In the genomic region with DNA sequence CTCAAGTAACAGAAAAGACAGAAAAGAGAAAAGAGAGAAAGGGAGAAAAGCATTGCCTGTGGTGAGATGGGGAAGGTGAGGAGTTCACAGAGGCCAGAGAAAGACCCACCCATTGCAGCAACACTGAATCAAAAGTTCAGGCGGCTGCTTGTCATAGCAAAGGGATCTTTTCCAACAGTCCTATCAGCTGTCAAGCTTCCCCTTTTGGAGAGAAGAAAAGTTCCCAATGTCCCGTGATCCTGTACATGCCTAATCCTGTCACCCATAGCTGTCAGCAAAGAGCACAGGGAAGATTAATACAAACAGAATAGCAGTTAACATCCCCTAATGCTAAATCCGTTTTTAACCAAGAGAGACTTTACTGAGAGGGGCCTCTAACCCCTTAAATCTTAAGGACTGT, we compare ENCODE assay signal across 22 cellular contexts. TPM values are rescaled to one million over a fixed set of nuclear protein-coding genes. Genes with fewer than 3 reads are reported as not detected.
A peak's percentile ranks its signal among the peaks of the same experiment; 100 is the strongest.
DNase-seq lines count a peak whose midpoint lies in the region; ATAC-seq, FAIRE-seq and TF ChIP-seq lines count a peak whose summit lies in the region.
"Had no signal": no experiment of that assay in that cellular context is flagged by ENCODE, and none has a peak within 500 bp of the region (broad histone marks: within the 10 kb centered on the region; RNA-seq: fewer than 3 reads in every experiment).

No MANE protein-coding gene starts in this region.

- H3K4me3 ChIP-seq in left ventricle myocardium inferior (no peak overlapping the region), bronchial epithelial cell (ENCODE audit: low read depth, low read length) (no peak overlapping the region), BE2C (ENCODE audit: low read depth, low read length) (no peak overlapping the region)
- H3K4me3 ChIP-seq in naive thymus-derived CD4-positive, alpha-beta T cell (ENCODE audit: low read length), result no peak overlapping the region
- H3K4me3 ChIP-seq: BLaER1 treated with 17β-estradiol and CSF1 and Interleukin-3, amounts not matched to agents 10 nM and 100 nM had no signal

- peaks cover 5 to 10% (median 7%) of the 10 kb centered on the region in 7 donors for H3K4me1 Mint-ChIP-seq in naive thymus-derived CD4-positive, alpha-beta T cell

- ATAC-seq in left ventricle myocardium superior, result peak; percentile 45
- ATAC-seq in naive thymus-derived CD4-positive, alpha-beta T cell, result no peak
- ATAC-seq: CD8-positive, alpha-beta T cell; HCT116 had no signal

- H3K4me3 Mint-ChIP-seq in naive thymus-derived CD4-positive, alpha-beta T cell, result no peak overlapping the region
- H3K4me3 Mint-ChIP-seq: CD8-positive, alpha-beta T cell; HFFc6 had no signal

- H3K27ac Mint-ChIP-seq in naive thymus-derived CD4-positive, alpha-beta T cell, result no peak overlapping the region
- H3K27ac Mint-ChIP-seq: CD8-positive, alpha-beta T cell; HFFc6 had no signal

- H3K27me3 ChIP-seq in left ventricle myocardium inferior (ENCODE audit: low read depth) (no peaks in the 10 kb centered on the region), bronchial epithelial cell (ENCODE audit: control insufficient read depth, insufficient read depth, low read length) (no peaks in the 10 kb centered on the region), BE2C (no peaks in the 10 kb centered on the region)
- no peaks in the 10 kb centered on the region for H3K27me3 ChIP-seq in naive thymus-derived CD4-positive, alpha-beta T cell (ENCODE audit: control insufficient read depth in 2 of 2, insufficient read depth in 2 of 2, low read length in 2 of 2)
- H3K27me3 ChIP-seq: BLaER1 treated with 17β-estradiol and CSF1 and Interleukin-3, amounts not matched to agents 10 nM and 100 nM had no signal

- peaks cover 0 to 6% (median 0%) of the 10 kb centered on the region in 5 donors for H3K27me3 Mint-ChIP-seq in naive thymus-derived CD4-positive, alpha-beta T cell

- CTCF ChIA-PET in naive thymus-derived CD4-positive, alpha-beta T cell (lab: Charles Lee), result no interaction called here

- H3K9me3 ChIP-seq in left ventricle myocardium inferior (replicated peaks), result peaks cover 4% of the 10 kb centered on the region
- H3K9me3 ChIP-seq in BE2C, result no peaks in the 10 kb centered on the region
- H3K9me3 ChIP-seq in naive thymus-derived CD4-positive, alpha-beta T cell (ENCODE audit: control insufficient read depth in 2 of 3, low read length in 3 of 3), result no peaks in the 10 kb centered on the region

- peak; percentile 77 for FAIRE-seq in bronchial epithelial cell (lab: Jason Lieb, UNC)

- H3K4me1 ChIP-seq in left ventricle myocardium inferior (no peaks in the 10 kb centered on the region), BE2C (no peaks in the 10 kb centered on the region)
- H3K4me1 ChIP-seq in naive thymus-derived CD4-positive, alpha-beta T cell (ENCODE audit: control insufficient read depth in 2 of 2, insufficient read depth in 2 of 2, low read length in 2 of 2), result peaks cover 2 to 4% of the 10 kb centered on the region in 2 donors

- H3K27ac ChIP-seq in left ventricle myocardium inferior (replicated peaks), result no peak overlapping the region
- H3K27ac ChIP-seq in naive thymus-derived CD4-positive, alpha-beta T cell (ENCODE audit: low read depth, low read length), result no peak overlapping the region
- H3K27ac ChIP-seq: BLaER1 treated with 17β-estradiol and CSF1 and Interleukin-3, amounts not matched to agents 10 nM and 100 nM; HL-60 had no signal

- TF ChIP-seq CTCF in left ventricle myocardium inferior (IDR thresholded peaks at IDR 0.05; ENCODE audit: borderline replicate concordance), result no peak
- no peak for TF ChIP-seq CTCF in bronchial epithelial cell (IDR thresholded peaks at IDR 0.05; ENCODE audit: insufficient read depth, low read length, severe bottlenecking)
- TF ChIP-seq CTCF in BE2C (IDR thresholded peaks at IDR 0.05; ENCODE audit: low read depth, low read length), result no peak

- H3K36me3 ChIP-seq in left ventricle myocardium inferior (no peaks in the 10 kb centered on the region), bronchial epithelial cell (ENCODE audit: control insufficient read depth, insufficient read depth, low read length) (no peaks in the 10 kb centered on the region), BE2C (no peaks in the 10 kb centered on the region)
- no peaks in the 10 kb centered on the region for H3K36me3 ChIP-seq in naive thymus-derived CD4-positive, alpha-beta T cell (ENCODE audit: control insufficient read depth in 2 of 3, insufficient read depth in 3 of 3, low read length in 3 of 3)

- intact Hi-C loops in left ventricle myocardium superior (cut with micrococcal nuclease) (no loop called here), left ventricle myocardium inferior (cut with micrococcal nuclease) (no loop called here)
- intact Hi-C loops in naive thymus-derived CD4-positive, alpha-beta T cell (cut with micrococcal nuclease), result no loop called here

- POLR2A ChIA-PET in naive thymus-derived CD4-positive, alpha-beta T cell (lab: Charles Lee), result no interaction called here

- DNase-seq in NOMO-1 treated with DMSO at 0.1 percent for 48 hours (lab: John Stamatoyannopoulos, UW; ENCODE audit: unreplicated experiment) (peak; percentile 17), NOMO-1 treated with dmso at 0.1 percent for 144 hours (lab: John Stamatoyannopoulos, UW; ENCODE audit: unreplicated experiment) (no peak), left ventricle myocardium superior (no peak), left ventricle myocardium inferior (no peak), bronchial epithelial cell (ENCODE audit: low read depth) (no peak), BE2C (no peak), NCI-H1092 (lab: John Stamatoyannopoulos, UW) (no peak)
- DNase-seq in naive thymus-derived CD4-positive, alpha-beta T cell, result no peak
- DNase-seq: 8988T; Calu3; CD8-positive, alpha-beta T cell; DMS79 treated with DMSO at 0.1 percent for 48 hours; GF-D8; GOT3; H7; HFFc6 had no signal

- H3K9me3 Mint-ChIP-seq in naive thymus-derived CD4-positive, alpha-beta T cell, result peaks cover 0 to 10% (median 3%) of the 10 kb centered on the region in 11 donors
- H3K9me3 Mint-ChIP-seq: CD8-positive, alpha-beta T cell; HFFc6 had no signal

- peaks cover 0 to 9% (median 5%) of the 10 kb centered on the region in 5 donors for H3K36me3 Mint-ChIP-seq in naive thymus-derived CD4-positive, alpha-beta T cell
- H3K36me3 Mint-ChIP-seq: CD8-positive, alpha-beta T cell had no signal

RNA-seq across cellular contexts. Expression of a gene that starts 8.9 kb away (rescaled TPM):
- total RNA-seq in left ventricle myocardium superior (2.7 TPM), left ventricle myocardium inferior (2.2 TPM), bronchial epithelial cell (2.9 and 4.2 TPM in 2 replicates)
- 1.4 TPM for polyA plus RNA-seq in BE2C (2012; ENCODE audit: insufficient read depth, insufficient read length, low read depth)
- total RNA-seq in naive thymus-derived CD4-positive, alpha-beta T cell, result 10 to 100 TPM; 17.4 to 32.8 (median 29.9) TPM
- polyA plus RNA-seq in naive thymus-derived CD4-positive, alpha-beta T cell, result 1 to 10 TPM; 4.4 to 9.5 TPM

RNA-seq across cellular contexts. Expression of a gene that starts 23.2 kb away (rescaled TPM):
- total RNA-seq in left ventricle myocardium superior (not detected), left ventricle myocardium inferior (not detected), bronchial epithelial cell (not detected in 2 replicates)
- 0.39 TPM for polyA plus RNA-seq in BE2C (2012; ENCODE audit: insufficient read depth, insufficient read length, low read depth)
- total RNA-seq in naive thymus-derived CD4-positive, alpha-beta T cell, result under 1 TPM in 1 of 5 experiments, not detected in 4; 0.15 TPM
- not detected for polyA plus RNA-seq in naive thymus-derived CD4-positive, alpha-beta T cell
- total RNA-seq: A673; Calu3; CD8-positive, alpha-beta T cell; H7; HFFc6; HT1080 had no signal
- polyA plus RNA-seq: AG04450 had no signal
